ENCODE assay signal across 1 cellular context in genomic region chr19:48501446-48501960, GRCh38.
A peak's percentile ranks its signal among the peaks of the same experiment; 100 is the strongest.
TF ChIP-seq lines count a peak whose summit lies in the region.

No MANE protein-coding gene starts in this region.

TF ChIP-seq in HepG2, 621 proteins besides CTCF, POLR2A, EP300 and RAD21 (continued from another document and continues in another):
- TF ChIP-seq ELF3 (CRISPR knock-in tag; IDR thresholded peaks at IDR 0.05) (no peak; the same call in 1 of the 2 replicates), ZNF468 (CRISPR knock-in tag; IDR thresholded peaks at IDR 0.05) (no peak), PLRG1 (conservative IDR thresholded peaks at IDR 0.05) (no peak), ZNF615 (CRISPR knock-in tag; IDR thresholded peaks at IDR 0.05; ENCODE audit: borderline replicate concordance) (no peak), ZNF773 (CRISPR knock-in tag; IDR thresholded peaks at IDR 0.05; ENCODE audit: borderline replicate concordance) (no peak), ZHX2 (IDR thresholded peaks at IDR 0.05; ENCODE audit: low read depth) (no peak), ZHX2 (CRISPR knock-in tag; IDR thresholded peaks at IDR 0.05; ENCODE audit: borderline replicate concordance) (no peak), ZNF570 (CRISPR knock-in tag; IDR thresholded peaks at IDR 0.05; ENCODE audit: borderline replicate concordance) (no peak), ZNF274 (CRISPR knock-in tag; IDR thresholded peaks at IDR 0.05) (no peak), FOXO1 (CRISPR knock-in tag; IDR thresholded peaks at IDR 0.05) (no peak), CCAR2 (optimal IDR thresholded peaks at IDR 0.05; ENCODE audit: low read depth, low read length) (no peak), ATF6 (CRISPR knock-in tag; conservative IDR thresholded peaks at IDR 0.05) (no peak), GABPA (IDR thresholded peaks at IDR 0.05; ENCODE audit: low read depth, low read length) (no peak), GABPA (CRISPR knock-in tag; IDR thresholded peaks at IDR 0.05; ENCODE audit: low read depth) (0 out of 2 replicates have a peak, but pooled peaks have one; percentile 24), ATF7 (IDR thresholded peaks at IDR 0.05) (no peak), ATF7 (CRISPR knock-in tag; IDR thresholded peaks at IDR 0.05) (no peak), ONECUT2 (CRISPR knock-in tag; IDR thresholded peaks at IDR 0.05) (no peak), NFIB (CRISPR knock-in tag; IDR thresholded peaks at IDR 0.05; ENCODE audit: borderline replicate concordance) (no peak), MAF1 (CRISPR knock-in tag; IDR thresholded peaks at IDR 0.05; ENCODE audit: borderline replicate concordance) (no peak), ZSCAN31 (CRISPR knock-in tag; IDR thresholded peaks at IDR 0.05; ENCODE audit: low read depth) (no peak), SRF (IDR thresholded peaks at IDR 0.05; ENCODE audit: low read depth, low read length) (no peak), ZNF503 (CRISPR knock-in tag; IDR thresholded peaks at IDR 0.05) (no peak), ZNF703 (CRISPR knock-in tag; IDR thresholded peaks at IDR 0.05; ENCODE audit: borderline replicate concordance) (no peak), ZNF616 (CRISPR knock-in tag; IDR thresholded peaks at IDR 0.05; ENCODE audit: low read depth) (no peak), FIP1L1 (IDR thresholded peaks at IDR 0.05; ENCODE audit: borderline replicate concordance, insufficient read depth, low read depth, low read length) (no peak), MXD1 (CRISPR knock-in tag; IDR thresholded peaks at IDR 0.05) (no peak), ZNF343 (CRISPR knock-in tag; IDR thresholded peaks at IDR 0.05) (no peak), XRCC5 (optimal IDR thresholded peaks at IDR 0.05; ENCODE audit: low read length) (no peak), ZFAT (CRISPR knock-in tag; conservative IDR thresholded peaks at IDR 0.05) (no peak), ZNF746 (CRISPR knock-in tag; IDR thresholded peaks at IDR 0.05) (no peak; the same call in 1 of the 2 replicates), HDAC2 (CRISPR knock-in tag; IDR thresholded peaks at IDR 0.05) (no peak), XBP1 (CRISPR knock-in tag; IDR thresholded peaks at IDR 0.05) (no peak), THAP7 (CRISPR knock-in tag; IDR thresholded peaks at IDR 0.05) (no peak), ZNF737 (CRISPR knock-in tag; IDR thresholded peaks at IDR 0.05; ENCODE audit: borderline replicate concordance) (no peak), TFDP1 (CRISPR knock-in tag; IDR thresholded peaks at IDR 0.05; ENCODE audit: borderline replicate concordance) (no peak), ZNF589 (CRISPR knock-in tag; conservative IDR thresholded peaks at IDR 0.05) (no peak), PBX2 (CRISPR knock-in tag; IDR thresholded peaks at IDR 0.05) (no peak), PAX8 (CRISPR knock-in tag; IDR thresholded peaks at IDR 0.05; ENCODE audit: borderline replicate concordance) (0 out of 2 replicates have a peak, but pooled peaks have one; percentile 37), ZBTB39 (CRISPR knock-in tag; IDR thresholded peaks at IDR 0.05) (no peak), HIVEP1 (CRISPR knock-in tag; IDR thresholded peaks at IDR 0.05) (no peak), ZNF879 (CRISPR knock-in tag; IDR thresholded peaks at IDR 0.05) (no peak), NBN (conservative IDR thresholded peaks at IDR 0.05) (no peak), TFE3 (CRISPR knock-in tag; IDR thresholded peaks at IDR 0.05) (peak; percentile 27; the same call in 1 of the 2 replicates), ZNF17 (CRISPR knock-in tag; IDR thresholded peaks at IDR 0.05) (no peak), ERF (CRISPR knock-in tag; IDR thresholded peaks at IDR 0.05) (peak; percentile 38; the same call in 1 of the 2 replicates), CREM (IDR thresholded peaks at IDR 0.05) (no peak), CREM (CRISPR knock-in tag; IDR thresholded peaks at IDR 0.05) (no peak), ZNF512 (CRISPR knock-in tag; IDR thresholded peaks at IDR 0.05) (no peak), MIER2 (CRISPR knock-in tag; IDR thresholded peaks at IDR 0.05) (no peak)
